22 cellular contexts compared by ENCODE assay signal in genomic region chr21:33734818-33735217, GRCh38.
DNase-seq lines count a peak whose midpoint lies in the region; ATAC-seq and TF ChIP-seq lines count a peak whose summit lies in the region.
"Had no signal": no experiment of that assay in that cellular context is flagged by ENCODE, and none has a peak within 500 bp of the region (broad histone marks: within the 10 kb centered on the region; RNA-seq: fewer than 3 reads in every experiment).

No MANE protein-coding gene starts in this region.

- WGBS in urinary bladder = 78% methylated on average over 2 of the region's 2 CpGs

- peak overlapping the region; percentile 2 for H3K27ac ChIP-seq in urinary bladder (ENCODE audit: low read depth)
- H3K27ac ChIP-seq: 22Rv1, C4-2B, RWPE1 had no signal

- intact Hi-C loops in activated CD4-positive, alpha-beta T cell treated with anti-CD3 and anti-CD28 coated beads, Interleukin-2, amount 10 ng/mL, durations not matched to agents 24 days and 14 days (cut with micrococcal nuclease) = no loop called here

- H3K4me1 ChIP-seq in urinary bladder (ENCODE audit: insufficient read depth) = no peaks in the 10 kb centered on the region

- CTCF ChIA-PET in WTC11 (lab: Charles Lee) = interaction anchor here (1.1 to 1.3 kb wide), 2 partner anchors 129 to 167 kb away, joined by 3 to 6 read pairs; no protein-coding TSS in a partner anchor

- H3K4me3 ChIP-seq in urinary bladder (ENCODE audit: low read depth, low read length) = no peak overlapping the region

- ATAC-seq in WTC11 = no peak
- ATAC-seq: CD8-positive, alpha-beta T cell had no signal

- peaks cover 2% of the 10 kb centered on the region for H3K36me3 ChIP-seq in urinary bladder (ENCODE audit: insufficient read depth)

- no peak overlapping the region for H3K4me3 Mint-ChIP-seq in activated CD4-positive, alpha-beta T cell treated with anti-CD3 and anti-CD28 coated beads, Interleukin-2, amount 10 ng/mL, durations not matched to agents 24 days and 14 days
- no peak overlapping the region for H3K4me3 Mint-ChIP-seq in WTC11
- H3K4me3 Mint-ChIP-seq in activated naive CD8-positive, alpha-beta T cell treated with anti-CD3 and anti-CD28 coated beads for 36 hours = no peak overlapping the region
- H3K4me3 Mint-ChIP-seq: B cell; CD8-positive, alpha-beta T cell had no signal

- H3K36me3 Mint-ChIP-seq in activated CD4-positive, alpha-beta T cell treated with anti-CD3 and anti-CD28 coated beads, Interleukin-2, amount 10 ng/mL, durations not matched to agents 24 days and 14 days (ENCODE audit: low read depth) = no peaks in the 10 kb centered on the region
- peaks cover 16% of the 10 kb centered on the region for H3K36me3 Mint-ChIP-seq in WTC11
- no peaks in the 10 kb centered on the region for H3K36me3 Mint-ChIP-seq in activated naive CD8-positive, alpha-beta T cell treated with anti-CD3 and anti-CD28 coated beads for 36 hours
- H3K36me3 Mint-ChIP-seq: CD8-positive, alpha-beta T cell had no signal

- no peaks in the 10 kb centered on the region for H3K9me3 Mint-ChIP-seq in activated CD4-positive, alpha-beta T cell treated with anti-CD3 and anti-CD28 coated beads, Interleukin-2, amount 10 ng/mL, durations not matched to agents 24 days and 14 days
- no peaks in the 10 kb centered on the region for H3K9me3 Mint-ChIP-seq in WTC11
- H3K9me3 Mint-ChIP-seq in activated naive CD8-positive, alpha-beta T cell treated with anti-CD3 and anti-CD28 coated beads for 36 hours = no peaks in the 10 kb centered on the region
- H3K9me3 Mint-ChIP-seq: CD8-positive, alpha-beta T cell had no signal

- DNase-seq in activated CD4-positive, alpha-beta T cell treated with anti-CD3 and anti-CD28 coated beads, Interleukin-2, amount 10 ng/mL, durations not matched to agents 24 days and 14 days = peak; percentile 16
- DNase-seq in activated CD4-positive, alpha-beta T cell treated with anti-CD3 and anti-CD28 coated beads, Interleukin-2, amount 50 U/mL, for 1 hour = no peak
- no peak for DNase-seq in WTC11 (ENCODE audit: low spot score)
- DNase-seq in myocyte (ENCODE audit: low read depth) = peak; percentile 58
- DNase-seq in GM03348 (ENCODE audit: low spot score) = no peak
- no peak for DNase-seq in NCI-H524 (lab: John Stamatoyannopoulos, UW)
- DNase-seq in activated naive CD8-positive, alpha-beta T cell treated with anti-CD3 and anti-CD28 coated beads for 36 hours = no peak
- DNase-seq: Caco-2; CD8-positive, alpha-beta T cell; Karpas-422; NCI-H1105; NCI-H146; NCI-H1930; NCI-H2107; NCI-H526; NCI-H82; SHP77 had no signal

- POLR2A ChIA-PET in WTC11 (lab: Charles Lee) = interaction anchor here (0.6 to 1.1 kb wide), 2 partner anchors 9 to 1962 kb away, joined by 3 read pairs; no protein-coding TSS in a partner anchor

- no peaks in the 10 kb centered on the region for H3K4me1 Mint-ChIP-seq in activated CD4-positive, alpha-beta T cell treated with anti-CD3 and anti-CD28 coated beads, Interleukin-2, amount 10 ng/mL, durations not matched to agents 24 days and 14 days
- peaks cover 25% of the 10 kb centered on the region for H3K4me1 Mint-ChIP-seq in WTC11
- H3K4me1 Mint-ChIP-seq in activated naive CD8-positive, alpha-beta T cell treated with anti-CD3 and anti-CD28 coated beads for 36 hours = no peaks in the 10 kb centered on the region
- H3K4me1 Mint-ChIP-seq: B cell had no signal

- TF ChIP-seq CTCF in WTC11 (IDR thresholded peaks at IDR 0.05) = no peak

- no peak overlapping the region for H3K27ac Mint-ChIP-seq in activated CD4-positive, alpha-beta T cell treated with anti-CD3 and anti-CD28 coated beads, Interleukin-2, amount 10 ng/mL, durations not matched to agents 24 days and 14 days
- H3K27ac Mint-ChIP-seq in WTC11 = peak overlapping the region; percentile 55
- no peak overlapping the region for H3K27ac Mint-ChIP-seq in activated naive CD8-positive, alpha-beta T cell treated with anti-CD3 and anti-CD28 coated beads for 36 hours
- H3K27ac Mint-ChIP-seq: B cell; CD8-positive, alpha-beta T cell had no signal

- H3K27me3 Mint-ChIP-seq in activated CD4-positive, alpha-beta T cell treated with anti-CD3 and anti-CD28 coated beads, Interleukin-2, amount 10 ng/mL, durations not matched to agents 24 days and 14 days = no peaks in the 10 kb centered on the region
- H3K27me3 Mint-ChIP-seq in WTC11 (ENCODE audit: low read depth) = no peaks in the 10 kb centered on the region
- no peaks in the 10 kb centered on the region for H3K27me3 Mint-ChIP-seq in activated naive CD8-positive, alpha-beta T cell treated with anti-CD3 and anti-CD28 coated beads for 36 hours
- H3K27me3 Mint-ChIP-seq: B cell had no signal

TF ChIP-seq in WTC11, 78 proteins besides CTCF, POLR2A, EP300 and RAD21:
- no peak for TF ChIP-seq RELA (CRISPR knock-in tag; IDR thresholded peaks at IDR 0.05; ENCODE audit: borderline replicate concordance)
- TF ChIP-seq ATF2 (CRISPR knock-in tag; IDR thresholded peaks at IDR 0.05; ENCODE audit: borderline replicate concordance, low read depth) = no peak
- TF ChIP-seq GRHL2 (CRISPR knock-in tag; IDR thresholded peaks at IDR 0.05; ENCODE audit: insufficient replicate concordance, severe bottlenecking) = no peak
- no peak for TF ChIP-seq ZNF423 (CRISPR knock-in tag; IDR thresholded peaks at IDR 0.05)

Comparison
In these comparisons a context has a peak if more than half of its experiments do, and no peak if none do; other contexts are left out.
1. DNase-seq: peak in activated CD4-positive, alpha-beta T cell treated with anti-CD3 and anti-CD28 coated beads, Interleukin-2, amount 10 ng/mL, durations not matched to agents 24 days and 14 days (single experiment) and myocyte (single experiment); none in activated CD4-positive, alpha-beta T cell treated with anti-CD3 and anti-CD28 coated beads, Interleukin-2, amount 50 U/mL, for 1 hour (single experiment), WTC11 (single experiment), GM03348 (single experiment), NCI-H524 (0 of 2) and activated naive CD8-positive, alpha-beta T cell treated with anti-CD3 and anti-CD28 coated beads for 36 hours (single experiment).